Comparison of ENCODE assay signal across 8 cellular contexts in genomic region chrX:17774053-17774452, GRCh38.
"Had no signal": no experiment of that assay in that cellular context is flagged by ENCODE, and none has a peak within 500 bp of the region (broad histone marks: within the 10 kb centered on the region; RNA-seq: fewer than 3 reads in every experiment).

No MANE protein-coding gene starts in this region.

- DNase-seq: GM23248, GOT3, H7, HFFc6, IMR-90 had no signal

- H3K27ac ChIP-seq: GM23248 had no signal

- ATAC-seq: HCT116, K562 had no signal

- FAIRE-seq: K562 had no signal

- H3K4me1 ChIP-seq: HAP-1 had no signal

- H3K9me3 ChIP-seq: HAP-1 had no signal

- H3K36me3 ChIP-seq: HAP-1 had no signal

- H3K4me3 ChIP-seq: GM23248, HAP-1, K562 had no signal
